Comparison of ENCODE assay signal across 20 cellular contexts in genomic region chr14:53571589-53571988, GRCh38.
"Had no signal": no experiment of that assay in that cellular context is flagged by ENCODE, and none has a peak within 500 bp of the region (broad histone marks: within the 10 kb centered on the region; RNA-seq: fewer than 3 reads in every experiment).

No MANE protein-coding gene starts in this region.

- H3K4me3 ChIP-seq: colonic mucosa, esophagus squamous epithelium, heart left ventricle, lung, right atrium auricular region, smooth muscle cell, upper lobe of left lung had no signal

- DNase-seq: activated CD4-positive, alpha-beta memory T cell treated with anti-CD3 and anti-CD28 coated beads, Interleukin-2, amount 10 ng/mL, durations not matched to agents 7 days and 5 days; activated CD4-positive, alpha-beta T cell treated with anti-CD3 and anti-CD28 coated beads for 36 hours; activated effector memory CD4-positive, alpha-beta T cell treated with Interleukin-2 at 50 U/mL for 16 hours; activated T-cell treated with anti-CD3 and anti-CD28 coated beads, Interleukin-2, amount 50 U/mL, for 4 hours; caudate nucleus; colonic mucosa; esophagus squamous epithelium; heart left ventricle; left cardiac atrium; natural killer cell; nucleus accumbens; posterior cingulate gyrus; stimulated activated CD4-positive, alpha-beta T cell treated with anti-CD3 and anti-CD28 coated beads, Interleukin-4, amount 100 ng/mL, for 4 hours; stimulated activated CD8-positive, alpha-beta memory T cell treated with anti-CD3 and anti-CD28 coated beads, Interleukin-4, amount 100 ng/mL, for 48 hours; T-helper 17 cell; upper lobe of left lung had no signal

- H3K9me3 ChIP-seq: colonic mucosa, esophagus squamous epithelium, upper lobe of left lung had no signal

- H3K27me3 ChIP-seq: colonic mucosa, esophagus squamous epithelium, heart left ventricle, right atrium auricular region, upper lobe of left lung had no signal

- H3K4me2 ChIP-seq: smooth muscle cell had no signal

- FAIRE-seq: frontal cortex had no signal

- ATAC-seq: activated CD4-positive, alpha-beta T cell treated with anti-CD3 and anti-CD28 coated beads for 36 hours; activated T-cell treated with anti-CD3 and anti-CD28 coated beads, Interleukin-2, amount 50 U/mL, for 4 hours; heart left ventricle; left cardiac atrium; natural killer cell; T-helper 17 cell had no signal

- H3K27ac ChIP-seq: colonic mucosa, right atrium auricular region, upper lobe of left lung had no signal

- H3K36me3 ChIP-seq: colonic mucosa, esophagus squamous epithelium, heart left ventricle, right atrium auricular region, upper lobe of left lung had no signal

- H3K4me1 ChIP-seq: colonic mucosa, heart left ventricle, right atrium auricular region, upper lobe of left lung had no signal
